1 cellular context compared by ENCODE assay signal in genomic region chr11:6686006-6686405, GRCh38.
TF ChIP-seq lines count a peak whose summit lies in the region.

No MANE protein-coding gene starts in this region.

TF ChIP-seq in HepG2, 621 proteins besides CTCF, POLR2A, EP300 and RAD21:
- TF ChIP-seq TSC22D2 (CRISPR knock-in tag; IDR thresholded peaks at IDR 0.05; ENCODE audit: borderline replicate concordance) (no peak), CBX5 (CRISPR knock-in tag; IDR thresholded peaks at IDR 0.05; ENCODE audit: borderline replicate concordance) (no peak), ZNF260 (CRISPR knock-in tag; IDR thresholded peaks at IDR 0.05; ENCODE audit: borderline replicate concordance, low read depth) (no peak), EHMT2 (IDR thresholded peaks at IDR 0.05; ENCODE audit: borderline replicate concordance, low read depth, low read length) (no peak), MEIS2 (CRISPR knock-in tag; IDR thresholded peaks at IDR 0.05) (no peak), HOXA7 (CRISPR knock-in tag; IDR thresholded peaks at IDR 0.05) (no peak), JDP2 (CRISPR knock-in tag; IDR thresholded peaks at IDR 0.05; ENCODE audit: borderline replicate concordance) (no peak), BHLHE40 (IDR thresholded peaks at IDR 0.05; ENCODE audit: low read length) (no peak), REL (CRISPR knock-in tag; conservative IDR thresholded peaks at IDR 0.05) (no peak), HES4 (CRISPR knock-in tag; IDR thresholded peaks at IDR 0.05; ENCODE audit: borderline replicate concordance) (no peak)
- TF ChIP-seq, protein P1, sequence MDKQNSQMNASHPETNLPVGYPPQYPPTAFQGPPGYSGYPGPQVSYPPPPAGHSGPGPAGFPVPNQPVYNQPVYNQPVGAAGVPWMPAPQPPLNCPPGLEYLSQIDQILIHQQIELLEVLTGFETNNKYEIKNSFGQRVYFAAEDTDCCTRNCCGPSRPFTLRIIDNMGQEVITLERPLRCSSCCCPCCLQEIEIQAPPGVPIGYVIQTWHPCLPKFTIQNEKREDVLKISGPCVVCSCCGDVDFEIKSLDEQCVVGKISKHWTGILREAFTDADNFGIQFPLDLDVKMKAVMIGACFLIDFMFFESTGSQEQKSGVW (CRISPR knock-in tag; IDR thresholded peaks at IDR 0.05; ENCODE audit: borderline replicate concordance) = no peak
- TF ChIP-seq, protein P2, sequence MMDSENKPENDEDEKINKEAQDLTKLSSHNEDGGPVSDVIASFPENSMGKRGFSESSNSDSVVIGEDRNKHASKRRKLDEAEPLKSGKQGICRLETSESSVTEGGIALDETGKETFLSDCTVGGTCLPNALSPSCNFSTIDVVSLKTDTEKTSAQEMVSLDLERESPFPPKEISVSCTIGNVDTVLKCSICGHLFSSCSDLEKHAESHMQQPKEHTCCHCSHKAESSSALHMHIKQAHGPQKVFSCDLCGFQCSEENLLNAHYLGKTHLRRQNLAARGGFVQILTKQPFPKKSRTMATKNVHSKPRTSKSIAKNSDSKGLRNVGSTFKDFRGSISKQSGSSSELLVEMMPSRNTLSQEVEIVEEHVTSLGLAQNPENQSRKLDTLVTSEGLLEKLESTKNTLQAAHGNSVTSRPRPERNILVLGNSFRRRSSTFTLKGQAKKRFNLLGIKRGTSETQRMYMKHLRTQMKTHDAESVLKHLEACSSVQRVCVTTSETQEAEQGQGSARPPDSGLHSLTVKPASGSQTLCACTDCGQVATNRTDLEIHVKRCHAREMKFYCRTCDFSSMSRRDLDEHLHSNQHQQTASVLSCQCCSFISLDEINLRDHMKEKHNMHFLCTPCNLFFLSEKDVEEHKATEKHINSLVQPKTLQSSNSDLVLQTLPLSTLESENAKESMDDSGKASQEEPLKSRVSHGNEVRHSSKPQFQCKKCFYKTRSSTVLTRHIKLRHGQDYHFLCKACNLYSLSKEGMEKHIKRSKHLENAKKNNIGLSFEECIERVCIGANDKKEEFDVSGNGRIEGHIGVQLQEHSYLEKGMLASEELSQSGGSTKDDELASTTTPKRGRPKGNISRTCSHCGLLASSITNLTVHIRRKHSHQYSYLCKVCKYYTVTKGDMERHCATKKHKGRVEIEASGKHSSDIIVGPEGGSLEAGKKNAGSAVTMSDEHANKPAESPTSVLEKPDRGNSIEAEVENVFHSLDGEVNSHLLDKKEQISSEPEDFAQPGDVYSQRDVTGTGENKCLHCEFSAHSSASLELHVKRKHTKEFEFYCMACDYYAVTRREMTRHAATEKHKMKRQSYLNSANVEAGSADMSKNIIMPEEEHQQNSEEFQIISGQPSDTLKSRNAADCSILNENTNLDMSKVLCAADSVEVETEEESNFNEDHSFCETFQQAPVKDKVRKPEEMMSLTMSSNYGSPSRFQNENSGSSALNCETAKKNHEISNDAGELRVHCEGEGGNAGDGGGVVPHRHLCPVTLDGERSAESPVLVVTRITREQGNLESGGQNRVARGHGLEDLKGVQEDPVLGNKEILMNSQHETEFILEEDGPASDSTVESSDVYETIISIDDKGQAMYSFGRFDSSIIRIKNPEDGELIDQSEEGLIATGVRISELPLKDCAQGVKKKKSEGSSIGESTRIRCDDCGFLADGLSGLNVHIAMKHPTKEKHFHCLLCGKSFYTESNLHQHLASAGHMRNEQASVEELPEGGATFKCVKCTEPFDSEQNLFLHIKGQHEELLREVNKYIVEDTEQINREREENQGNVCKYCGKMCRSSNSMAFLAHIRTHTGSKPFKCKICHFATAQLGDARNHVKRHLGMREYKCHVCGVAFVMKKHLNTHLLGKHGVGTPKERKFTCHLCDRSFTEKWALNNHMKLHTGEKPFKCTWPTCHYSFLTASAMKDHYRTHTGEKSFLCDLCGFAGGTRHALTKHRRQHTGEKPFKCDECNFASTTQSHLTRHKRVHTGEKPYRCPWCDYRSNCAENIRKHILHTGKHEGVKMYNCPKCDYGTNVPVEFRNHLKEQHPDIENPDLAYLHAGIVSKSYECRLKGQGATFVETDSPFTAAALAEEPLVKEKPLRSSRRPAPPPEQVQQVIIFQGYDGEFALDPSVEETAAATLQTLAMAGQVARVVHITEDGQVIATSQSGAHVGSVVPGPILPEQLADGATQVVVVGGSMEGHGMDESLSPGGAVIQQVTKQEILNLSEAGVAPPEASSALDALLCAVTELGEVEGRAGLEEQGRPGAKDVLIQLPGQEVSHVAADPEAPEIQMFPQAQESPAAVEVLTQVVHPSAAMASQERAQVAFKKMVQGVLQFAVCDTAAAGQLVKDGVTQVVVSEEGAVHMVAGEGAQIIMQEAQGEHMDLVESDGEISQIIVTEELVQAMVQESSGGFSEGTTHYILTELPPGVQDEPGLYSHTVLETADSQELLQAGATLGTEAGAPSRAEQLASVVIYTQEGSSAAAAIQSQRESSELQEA (CRISPR knock-in tag; IDR thresholded peaks at IDR 0.05; ENCODE audit: not compliant biosample characterization) = no peak
- TF ChIP-seq, protein P3, sequence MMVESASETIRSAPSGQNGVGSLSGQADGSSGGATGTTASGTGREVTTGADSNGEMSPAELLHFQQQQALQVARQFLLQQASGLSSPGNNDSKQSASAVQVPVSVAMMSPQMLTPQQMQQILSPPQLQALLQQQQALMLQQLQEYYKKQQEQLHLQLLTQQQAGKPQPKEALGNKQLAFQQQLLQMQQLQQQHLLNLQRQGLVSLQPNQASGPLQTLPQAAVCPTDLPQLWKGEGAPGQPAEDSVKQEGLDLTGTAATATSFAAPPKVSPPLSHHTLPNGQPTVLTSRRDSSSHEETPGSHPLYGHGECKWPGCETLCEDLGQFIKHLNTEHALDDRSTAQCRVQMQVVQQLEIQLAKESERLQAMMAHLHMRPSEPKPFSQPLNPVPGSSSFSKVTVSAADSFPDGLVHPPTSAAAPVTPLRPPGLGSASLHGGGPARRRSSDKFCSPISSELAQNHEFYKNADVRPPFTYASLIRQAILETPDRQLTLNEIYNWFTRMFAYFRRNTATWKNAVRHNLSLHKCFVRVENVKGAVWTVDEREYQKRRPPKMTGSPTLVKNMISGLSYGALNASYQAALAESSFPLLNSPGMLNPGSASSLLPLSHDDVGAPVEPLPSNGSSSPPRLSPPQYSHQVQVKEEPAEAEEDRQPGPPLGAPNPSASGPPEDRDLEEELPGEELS (CRISPR knock-in tag; IDR thresholded peaks at IDR 0.05) = no peak
